In genomic region chr7:45623157-45623556, GRCh38 we compare ENCODE assay signal across 23 cellular contexts.
"Had no signal": no experiment of that assay in that cellular context is flagged by ENCODE, and none has a peak within 500 bp of the region (broad histone marks: within the 10 kb centered on the region; RNA-seq: fewer than 3 reads in every experiment).

No MANE protein-coding gene starts in this region.

- H3K27me3 ChIP-seq: MG63 had no signal

- FAIRE-seq: HepG2, RCC 7860 had no signal

- H3K4me2 ChIP-seq: SK-N-SH had no signal

- DNase-seq: IMR-90, Karpas-422, KG1, MG63, NCI-H1092, NCI-H1105 treated with DMSO at 0.1 percent for 48 hours, NCI-H1417 treated with DMSO at 0.1 percent for 48 hours, NCI-H146, NCI-H1694 treated with DMSO at 0.1 percent for 48 hours, NCI-H2029, NCI-H2081 treated with DMSO at 0.1 percent for 48 hours, NCI-H2171, NCI-H226, NCI-H446, NCI-H510A, NCI-H524 treated with DMSO at 0.1 percent for 48 hours, NCI-H69, NCI-H774, RPMI8226, SHP77, SK-N-SH had no signal

- H3K4me3 ChIP-seq: MG63 had no signal

- H3K9me3 ChIP-seq: MG63, SK-N-SH had no signal

- H3K9ac ChIP-seq: SK-N-SH had no signal

- ATAC-seq: HepG2 had no signal

- H3K36me3 ChIP-seq: MG63 had no signal
